ENCODE assay signal across 1 cellular context in the genomic region with DNA sequence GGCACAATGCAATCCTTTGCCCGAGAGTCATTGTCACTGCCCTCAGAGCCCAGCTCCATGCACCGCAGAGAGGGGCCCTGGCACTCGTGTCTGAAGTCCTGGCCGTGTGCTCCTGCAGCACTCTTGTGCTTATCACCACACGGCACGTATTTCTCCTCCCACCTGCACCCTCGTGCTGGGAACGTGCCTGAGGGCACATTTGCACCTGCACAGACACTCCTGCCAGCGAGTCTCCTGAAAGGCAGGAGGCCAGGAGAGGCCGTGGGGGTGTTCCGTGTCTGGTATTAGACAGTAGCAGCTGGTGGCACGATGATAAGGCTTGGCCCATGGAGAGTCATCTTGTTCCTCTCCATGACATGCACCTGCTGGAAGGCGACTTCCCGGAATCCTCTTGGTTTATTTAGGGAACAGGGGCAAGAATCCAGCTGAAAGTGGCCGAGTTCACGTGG.
A peak's percentile ranks its signal among the peaks of the same experiment; 100 is the strongest.
TF ChIP-seq lines count a peak whose summit lies in the region.

No MANE protein-coding gene starts in this region.

TF ChIP-seq in HepG2, 621 proteins besides CTCF, POLR2A, EP300 and RAD21 (continued from another document and continues in another):
- TF ChIP-seq, protein P1, sequence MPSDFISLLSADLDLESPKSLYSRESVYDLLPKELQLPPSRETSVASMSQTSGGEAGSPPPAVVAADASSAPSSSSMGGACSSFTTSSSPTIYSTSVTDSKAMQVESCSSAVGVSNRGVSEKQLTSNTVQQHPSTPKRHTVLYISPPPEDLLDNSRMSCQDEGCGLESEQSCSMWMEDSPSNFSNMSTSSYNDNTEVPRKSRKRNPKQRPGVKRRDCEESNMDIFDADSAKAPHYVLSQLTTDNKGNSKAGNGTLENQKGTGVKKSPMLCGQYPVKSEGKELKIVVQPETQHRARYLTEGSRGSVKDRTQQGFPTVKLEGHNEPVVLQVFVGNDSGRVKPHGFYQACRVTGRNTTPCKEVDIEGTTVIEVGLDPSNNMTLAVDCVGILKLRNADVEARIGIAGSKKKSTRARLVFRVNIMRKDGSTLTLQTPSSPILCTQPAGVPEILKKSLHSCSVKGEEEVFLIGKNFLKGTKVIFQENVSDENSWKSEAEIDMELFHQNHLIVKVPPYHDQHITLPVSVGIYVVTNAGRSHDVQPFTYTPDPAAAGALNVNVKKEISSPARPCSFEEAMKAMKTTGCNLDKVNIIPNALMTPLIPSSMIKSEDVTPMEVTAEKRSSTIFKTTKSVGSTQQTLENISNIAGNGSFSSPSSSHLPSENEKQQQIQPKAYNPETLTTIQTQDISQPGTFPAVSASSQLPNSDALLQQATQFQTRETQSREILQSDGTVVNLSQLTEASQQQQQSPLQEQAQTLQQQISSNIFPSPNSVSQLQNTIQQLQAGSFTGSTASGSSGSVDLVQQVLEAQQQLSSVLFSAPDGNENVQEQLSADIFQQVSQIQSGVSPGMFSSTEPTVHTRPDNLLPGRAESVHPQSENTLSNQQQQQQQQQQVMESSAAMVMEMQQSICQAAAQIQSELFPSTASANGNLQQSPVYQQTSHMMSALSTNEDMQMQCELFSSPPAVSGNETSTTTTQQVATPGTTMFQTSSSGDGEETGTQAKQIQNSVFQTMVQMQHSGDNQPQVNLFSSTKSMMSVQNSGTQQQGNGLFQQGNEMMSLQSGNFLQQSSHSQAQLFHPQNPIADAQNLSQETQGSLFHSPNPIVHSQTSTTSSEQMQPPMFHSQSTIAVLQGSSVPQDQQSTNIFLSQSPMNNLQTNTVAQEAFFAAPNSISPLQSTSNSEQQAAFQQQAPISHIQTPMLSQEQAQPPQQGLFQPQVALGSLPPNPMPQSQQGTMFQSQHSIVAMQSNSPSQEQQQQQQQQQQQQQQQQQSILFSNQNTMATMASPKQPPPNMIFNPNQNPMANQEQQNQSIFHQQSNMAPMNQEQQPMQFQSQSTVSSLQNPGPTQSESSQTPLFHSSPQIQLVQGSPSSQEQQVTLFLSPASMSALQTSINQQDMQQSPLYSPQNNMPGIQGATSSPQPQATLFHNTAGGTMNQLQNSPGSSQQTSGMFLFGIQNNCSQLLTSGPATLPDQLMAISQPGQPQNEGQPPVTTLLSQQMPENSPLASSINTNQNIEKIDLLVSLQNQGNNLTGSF (CRISPR knock-in tag; IDR thresholded peaks at IDR 0.05): peak; percentile 89; the same call in 1 of the 2 replicates
- TF ChIP-seq ZNF607 (CRISPR knock-in tag; IDR thresholded peaks at IDR 0.05; ENCODE audit: borderline replicate concordance) (peak; percentile 65; the same call in 1 of the 2 replicates), SMYD3 (CRISPR knock-in tag; IDR thresholded peaks at IDR 0.05) (peak; percentile 62; the same call in 1 of the 2 replicates), PTBP1 (IDR thresholded peaks at IDR 0.05; ENCODE audit: low read depth, low read length, poor library complexity, severe bottlenecking) (no peak), BORCS8-MEF2B (CRISPR knock-in tag; IDR thresholded peaks at IDR 0.05) (no peak), ZNF879 (CRISPR knock-in tag; IDR thresholded peaks at IDR 0.05) (peak; percentile 74; the same call in 1 of the 2 replicates), TGIF2 (CRISPR knock-in tag; IDR thresholded peaks at IDR 0.05) (no peak), ERF (CRISPR knock-in tag; IDR thresholded peaks at IDR 0.05) (no peak), CBFB (CRISPR knock-in tag; IDR thresholded peaks at IDR 0.05) (no peak), ELF3 (CRISPR knock-in tag; IDR thresholded peaks at IDR 0.05) (no peak), SMAD3 (CRISPR knock-in tag; IDR thresholded peaks at IDR 0.05) (no peak), SMARCE1 (IDR thresholded peaks at IDR 0.05; ENCODE audit: borderline replicate concordance) (no peak), PITX1 (CRISPR knock-in tag; IDR thresholded peaks at IDR 0.05) (peak; percentile 38; the same call in 1 of the 2 replicates), HNRNPL (IDR thresholded peaks at IDR 0.05; ENCODE audit: low read depth, low read length) (no peak), RFX1 (IDR thresholded peaks at IDR 0.05) (no peak), ZNF776 (CRISPR knock-in tag; IDR thresholded peaks at IDR 0.05) (peak; percentile 89; the same call in 1 of the 2 replicates), MEIS1 (CRISPR knock-in tag; IDR thresholded peaks at IDR 0.05; ENCODE audit: borderline replicate concordance) (no peak), SOX6 (IDR thresholded peaks at IDR 0.05) (no peak), SOX6 (CRISPR knock-in tag; IDR thresholded peaks at IDR 0.05) (no peak), RARG (CRISPR knock-in tag; IDR thresholded peaks at IDR 0.05; ENCODE audit: low read depth) (no peak), KDM6A (CRISPR knock-in tag; IDR thresholded peaks at IDR 0.05; ENCODE audit: low read depth) (no peak), SALL2 (CRISPR knock-in tag; IDR thresholded peaks at IDR 0.05) (no peak), ZNF788 (CRISPR knock-in tag; IDR thresholded peaks at IDR 0.05; ENCODE audit: borderline replicate concordance) (peak; percentile 48; the same call in 1 of the 2 replicates), ZNF331 (CRISPR knock-in tag; IDR thresholded peaks at IDR 0.05) (0 out of 2 replicates have a peak, but pooled peaks have one; percentile 16), ZNF333 (CRISPR knock-in tag; IDR thresholded peaks at IDR 0.05; ENCODE audit: borderline replicate concordance) (peak; percentile 54; the same call in 1 of the 2 replicates), EED (CRISPR knock-in tag; IDR thresholded peaks at IDR 0.05) (no peak), ZNF747 (CRISPR knock-in tag; IDR thresholded peaks at IDR 0.05; ENCODE audit: borderline replicate concordance) (peak; percentile 71), SNAPC2 (CRISPR knock-in tag; IDR thresholded peaks at IDR 0.05) (0 out of 2 replicates have a peak, but pooled peaks have one; percentile 59), ATF7-NPFF (CRISPR knock-in tag; IDR thresholded peaks at IDR 0.05; ENCODE audit: low read depth) (no peak; the same call in 1 of the 2 replicates), PAF1 (CRISPR knock-in tag; IDR thresholded peaks at IDR 0.05) (no peak), GABPB1 (CRISPR knock-in tag; IDR thresholded peaks at IDR 0.05) (no peak), GZF1 (CRISPR knock-in tag; IDR thresholded peaks at IDR 0.05) (no peak; the same call in 1 of the 2 replicates), PHF8 (CRISPR knock-in tag; IDR thresholded peaks at IDR 0.05) (no peak), ARID2 (CRISPR knock-in tag; IDR thresholded peaks at IDR 0.05; ENCODE audit: borderline replicate concordance) (no peak), ZNF883 (CRISPR knock-in tag; IDR thresholded peaks at IDR 0.05; ENCODE audit: not compliant biosample characterization) (peak; percentile 75)
- TF ChIP-seq, protein P2, sequence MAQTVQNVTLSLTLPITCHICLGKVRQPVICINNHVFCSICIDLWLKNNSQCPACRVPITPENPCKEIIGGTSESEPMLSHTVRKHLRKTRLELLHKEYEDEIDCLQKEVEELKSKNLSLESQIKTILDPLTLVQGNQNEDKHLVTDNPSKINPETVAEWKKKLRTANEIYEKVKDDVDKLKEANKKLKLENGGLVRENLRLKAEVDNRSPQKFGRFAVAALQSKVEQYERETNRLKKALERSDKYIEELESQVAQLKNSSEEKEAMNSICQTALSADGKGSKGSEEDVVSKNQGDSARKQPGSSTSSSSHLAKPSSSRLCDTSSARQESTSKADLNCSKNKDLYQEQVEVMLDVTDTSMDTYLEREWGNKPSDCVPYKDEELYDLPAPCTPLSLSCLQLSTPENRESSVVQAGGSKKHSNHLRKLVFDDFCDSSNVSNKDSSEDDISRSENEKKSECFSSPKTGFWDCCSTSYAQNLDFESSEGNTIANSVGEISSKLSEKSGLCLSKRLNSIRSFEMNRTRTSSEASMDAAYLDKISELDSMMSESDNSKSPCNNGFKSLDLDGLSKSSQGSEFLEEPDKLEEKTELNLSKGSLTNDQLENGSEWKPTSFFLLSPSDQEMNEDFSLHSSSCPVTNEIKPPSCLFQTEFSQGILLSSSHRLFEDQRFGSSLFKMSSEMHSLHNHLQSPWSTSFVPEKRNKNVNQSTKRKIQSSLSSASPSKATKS (CRISPR knock-in tag; IDR thresholded peaks at IDR 0.05): no peak
- TF ChIP-seq, protein P3, sequence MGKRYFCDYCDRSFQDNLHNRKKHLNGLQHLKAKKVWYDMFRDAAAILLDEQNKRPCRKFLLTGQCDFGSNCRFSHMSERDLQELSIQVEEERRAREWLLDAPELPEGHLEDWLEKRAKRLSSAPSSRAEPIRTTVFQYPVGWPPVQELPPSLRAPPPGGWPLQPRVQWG (CRISPR knock-in tag; IDR thresholded peaks at IDR 0.05; ENCODE audit: borderline replicate concordance, low read depth): no peak
- TF ChIP-seq, protein P4, sequence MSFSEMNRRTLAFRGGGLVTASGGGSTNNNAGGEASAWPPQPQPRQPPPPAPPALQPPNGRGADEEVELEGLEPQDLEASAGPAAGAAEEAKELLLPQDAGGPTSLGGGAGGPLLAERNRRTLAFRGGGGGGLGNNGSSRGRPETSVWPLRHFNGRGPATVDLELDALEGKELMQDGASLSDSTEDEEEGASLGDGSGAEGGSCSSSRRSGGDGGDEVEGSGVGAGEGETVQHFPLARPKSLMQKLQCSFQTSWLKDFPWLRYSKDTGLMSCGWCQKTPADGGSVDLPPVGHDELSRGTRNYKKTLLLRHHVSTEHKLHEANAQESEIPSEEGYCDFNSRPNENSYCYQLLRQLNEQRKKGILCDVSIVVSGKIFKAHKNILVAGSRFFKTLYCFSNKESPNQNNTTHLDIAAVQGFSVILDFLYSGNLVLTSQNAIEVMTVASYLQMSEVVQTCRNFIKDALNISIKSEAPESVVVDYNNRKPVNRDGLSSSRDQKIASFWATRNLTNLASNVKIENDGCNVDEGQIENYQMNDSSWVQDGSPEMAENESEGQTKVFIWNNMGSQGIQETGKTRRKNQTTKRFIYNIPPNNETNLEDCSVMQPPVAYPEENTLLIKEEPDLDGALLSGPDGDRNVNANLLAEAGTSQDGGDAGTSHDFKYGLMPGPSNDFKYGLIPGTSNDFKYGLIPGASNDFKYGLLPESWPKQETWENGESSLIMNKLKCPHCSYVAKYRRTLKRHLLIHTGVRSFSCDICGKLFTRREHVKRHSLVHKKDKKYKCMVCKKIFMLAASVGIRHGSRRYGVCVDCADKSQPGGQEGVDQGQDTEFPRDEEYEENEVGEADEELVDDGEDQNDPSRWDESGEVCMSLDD (CRISPR knock-in tag; IDR thresholded peaks at IDR 0.05; ENCODE audit: borderline replicate concordance): no peak
- TF ChIP-seq, protein P5, sequence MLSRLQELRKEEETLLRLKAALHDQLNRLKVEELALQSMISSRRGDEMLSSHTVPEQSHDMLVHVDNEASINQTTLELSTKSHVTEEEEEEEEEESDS (CRISPR knock-in tag; IDR thresholded peaks at IDR 0.05; ENCODE audit: borderline replicate concordance): no peak
- TF ChIP-seq, protein P6, sequence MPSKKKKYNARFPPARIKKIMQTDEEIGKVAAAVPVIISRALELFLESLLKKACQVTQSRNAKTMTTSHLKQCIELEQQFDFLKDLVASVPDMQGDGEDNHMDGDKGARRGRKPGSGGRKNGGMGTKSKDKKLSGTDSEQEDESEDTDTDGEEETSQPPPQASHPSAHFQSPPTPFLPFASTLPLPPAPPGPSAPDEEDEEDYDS (CRISPR knock-in tag; IDR thresholded peaks at IDR 0.05): 0 out of 2 replicates have a peak, but pooled peaks have one; percentile 35
- TF ChIP-seq, protein P7, sequence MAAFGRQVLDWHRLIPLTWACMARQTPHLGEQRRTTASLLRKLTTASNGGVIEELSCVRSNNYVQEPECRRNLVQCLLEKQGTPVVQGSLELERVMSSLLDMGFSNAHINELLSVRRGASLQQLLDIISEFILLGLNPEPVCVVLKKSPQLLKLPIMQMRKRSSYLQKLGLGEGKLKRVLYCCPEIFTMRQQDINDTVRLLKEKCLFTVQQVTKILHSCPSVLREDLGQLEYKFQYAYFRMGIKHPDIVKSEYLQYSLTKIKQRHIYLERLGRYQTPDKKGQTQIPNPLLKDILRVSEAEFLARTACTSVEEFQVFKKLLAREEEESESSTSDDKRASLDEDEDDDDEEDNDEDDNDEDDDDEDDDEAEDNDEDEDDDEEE (CRISPR knock-in tag; IDR thresholded peaks at IDR 0.05): peak; percentile 77
- TF ChIP-seq, protein P8, sequence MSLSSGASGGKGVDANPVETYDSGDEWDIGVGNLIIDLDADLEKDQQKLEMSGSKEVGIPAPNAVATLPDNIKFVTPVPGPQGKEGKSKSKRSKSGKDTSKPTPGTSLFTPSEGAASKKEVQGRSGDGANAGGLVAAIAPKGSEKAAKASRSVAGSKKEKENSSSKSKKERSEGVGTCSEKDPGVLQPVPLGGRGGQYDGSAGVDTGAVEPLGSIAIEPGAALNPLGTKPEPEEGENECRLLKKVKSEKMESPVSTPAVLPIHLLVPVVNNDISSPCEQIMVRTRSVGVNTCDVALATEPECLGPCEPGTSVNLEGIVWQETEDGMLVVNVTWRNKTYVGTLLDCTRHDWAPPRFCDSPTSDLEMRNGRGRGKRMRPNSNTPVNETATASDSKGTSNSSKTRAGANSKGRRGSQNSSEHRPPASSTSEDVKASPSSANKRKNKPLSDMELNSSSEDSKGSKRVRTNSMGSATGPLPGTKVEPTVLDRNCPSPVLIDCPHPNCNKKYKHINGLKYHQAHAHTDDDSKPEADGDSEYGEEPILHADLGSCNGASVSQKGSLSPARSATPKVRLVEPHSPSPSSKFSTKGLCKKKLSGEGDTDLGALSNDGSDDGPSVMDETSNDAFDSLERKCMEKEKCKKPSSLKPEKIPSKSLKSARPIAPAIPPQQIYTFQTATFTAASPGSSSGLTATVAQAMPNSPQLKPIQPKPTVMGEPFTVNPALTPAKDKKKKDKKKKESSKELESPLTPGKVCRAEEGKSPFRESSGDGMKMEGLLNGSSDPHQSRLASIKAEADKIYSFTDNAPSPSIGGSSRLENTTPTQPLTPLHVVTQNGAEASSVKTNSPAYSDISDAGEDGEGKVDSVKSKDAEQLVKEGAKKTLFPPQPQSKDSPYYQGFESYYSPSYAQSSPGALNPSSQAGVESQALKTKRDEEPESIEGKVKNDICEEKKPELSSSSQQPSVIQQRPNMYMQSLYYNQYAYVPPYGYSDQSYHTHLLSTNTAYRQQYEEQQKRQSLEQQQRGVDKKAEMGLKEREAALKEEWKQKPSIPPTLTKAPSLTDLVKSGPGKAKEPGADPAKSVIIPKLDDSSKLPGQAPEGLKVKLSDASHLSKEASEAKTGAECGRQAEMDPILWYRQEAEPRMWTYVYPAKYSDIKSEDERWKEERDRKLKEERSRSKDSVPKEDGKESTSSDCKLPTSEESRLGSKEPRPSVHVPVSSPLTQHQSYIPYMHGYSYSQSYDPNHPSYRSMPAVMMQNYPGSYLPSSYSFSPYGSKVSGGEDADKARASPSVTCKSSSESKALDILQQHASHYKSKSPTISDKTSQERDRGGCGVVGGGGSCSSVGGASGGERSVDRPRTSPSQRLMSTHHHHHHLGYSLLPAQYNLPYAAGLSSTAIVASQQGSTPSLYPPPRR (CRISPR knock-in tag; IDR thresholded peaks at IDR 0.05; ENCODE audit: borderline replicate concordance): peak; percentile 44; the same call in 1 of the 2 replicates
